ENCODE assay signal across 28 cellular contexts in the genomic region with DNA sequence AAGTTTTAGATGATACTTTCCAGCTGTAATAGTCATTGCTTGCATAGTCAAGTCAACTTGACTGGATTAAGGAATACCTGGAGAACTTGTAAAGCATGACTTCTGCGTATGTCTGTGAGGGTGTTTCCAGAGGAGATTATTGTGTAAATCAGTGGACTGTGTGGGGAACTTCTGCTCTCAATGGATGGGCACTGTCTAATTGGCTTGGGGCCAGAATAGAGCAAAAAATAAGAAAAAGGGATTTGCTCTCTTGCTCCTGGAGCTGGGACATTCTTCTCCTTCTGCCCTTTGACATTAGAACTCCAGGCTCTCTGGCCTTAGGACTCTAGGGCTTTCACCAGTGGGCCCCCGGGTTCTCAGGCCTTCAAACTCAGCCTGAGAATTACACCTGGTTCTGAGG. TPM values are rescaled to one million over a fixed set of nuclear protein-coding genes. Genes with fewer than 3 reads are reported as not detected.
"Had no signal": no experiment of that assay in that cellular context is flagged by ENCODE, and none has a peak within 500 bp of the region (broad histone marks: within the 10 kb centered on the region; RNA-seq: fewer than 3 reads in every experiment).

No MANE protein-coding gene starts in this region.

- H3K27me3 Mint-ChIP-seq: stimulated activated naive CD8-positive, alpha-beta T cell treated with anti-CD3 and anti-CD28 coated beads, Interleukin-15, Interleukin-2, amounts not matched to agents 100 ng/mL and 50 ng/mL, for 24 hours had no signal

- H3K9me3 Mint-ChIP-seq: stimulated activated effector memory CD8-positive, alpha-beta T cell treated with anti-CD3 and anti-CD28 coated beads, Interleukin-12 subunit alpha, Interleukin-12 subunit beta, amount 100 ng/mL, for 72 hours; stimulated activated naive CD8-positive, alpha-beta T cell treated with anti-CD3 and anti-CD28 coated beads, Interleukin-15, Interleukin-2, amounts not matched to agents 100 ng/mL and 50 ng/mL, for 24 hours had no signal

- H3K27ac Mint-ChIP-seq: mesothelial cell of epicardium; naive B cell; natural killer cell; nephron progenitor cell; neural progenitor cell; stimulated activated effector memory CD8-positive, alpha-beta T cell treated with anti-CD3 and anti-CD28 coated beads, Interleukin-12 subunit alpha, Interleukin-12 subunit beta, amount 100 ng/mL, for 72 hours; stimulated activated naive CD8-positive, alpha-beta T cell treated with anti-CD3 and anti-CD28 coated beads, Interleukin-15, Interleukin-2, amounts not matched to agents 100 ng/mL and 50 ng/mL, for 24 hours had no signal

- H3K9me3 ChIP-seq: left lung, neutrophil, sigmoid colon, suprapubic skin, thoracic aorta, tibial artery, vagina had no signal

- H3K4me3 Mint-ChIP-seq: mesothelial cell of epicardium; naive B cell; natural killer cell; nephron progenitor cell; neural progenitor cell; stimulated activated effector memory CD8-positive, alpha-beta T cell treated with anti-CD3 and anti-CD28 coated beads, Interleukin-12 subunit alpha, Interleukin-12 subunit beta, amount 100 ng/mL, for 72 hours; stimulated activated naive CD8-positive, alpha-beta T cell treated with anti-CD3 and anti-CD28 coated beads, Interleukin-15, Interleukin-2, amounts not matched to agents 100 ng/mL and 50 ng/mL, for 24 hours had no signal

- H3K36me3 Mint-ChIP-seq: neural progenitor cell; stimulated activated effector memory CD8-positive, alpha-beta T cell treated with anti-CD3 and anti-CD28 coated beads, Interleukin-12 subunit alpha, Interleukin-12 subunit beta, amount 100 ng/mL, for 72 hours had no signal

- DNase-seq: hippocampal formation; kidney glomerular epithelial cell; left cardiac atrium; left lung; mesendoderm; naive B cell; natural killer cell; nephron progenitor cell; occipital lobe; psoas muscle; sigmoid colon; small intestine; spleen; stimulated activated CD4-positive, alpha-beta T cell treated with anti-CD3 and anti-CD28 coated beads, Interleukin-4, amount 100 ng/mL, for 24 hours; stimulated activated naive CD4-positive, alpha-beta T cell; tibial artery; trophoblast cell had no signal

- H3K27ac ChIP-seq: left lung, neural progenitor cell, neutrophil, parathyroid adenoma, psoas muscle, sigmoid colon, spleen, suprapubic skin, thoracic aorta, tibial artery, vagina had no signal

- H3K27me3 ChIP-seq: left lung, neural progenitor cell, neutrophil, sigmoid colon, spleen, suprapubic skin, tibial artery, vagina had no signal

- ATAC-seq: left cardiac atrium; left lung; natural killer cell; psoas muscle; stimulated activated effector memory CD8-positive, alpha-beta T cell treated with anti-CD3 and anti-CD28 coated beads, Interleukin-12 subunit alpha, Interleukin-12 subunit beta, amount 100 ng/mL, for 72 hours had no signal

- H3K4me1 Mint-ChIP-seq: mesothelial cell of epicardium; naive B cell; nephron progenitor cell; neural progenitor cell; stimulated activated effector memory CD8-positive, alpha-beta T cell treated with anti-CD3 and anti-CD28 coated beads, Interleukin-12 subunit alpha, Interleukin-12 subunit beta, amount 100 ng/mL, for 72 hours had no signal

- H3K4me1 ChIP-seq: neural progenitor cell, parathyroid adenoma, psoas muscle, suprapubic skin, tibial artery had no signal

- H3K36me3 ChIP-seq: left lung, neural progenitor cell, neutrophil, sigmoid colon, spleen, suprapubic skin, thoracic aorta, tibial artery, vagina had no signal

- H3K4me3 ChIP-seq: left lung, lung, neural progenitor cell, psoas muscle, sigmoid colon, spleen, suprapubic skin, thoracic aorta, tibial artery, vagina had no signal

RNA-seq across cellular contexts. Expression of a gene that starts 33.1 kb away (rescaled TPM):
- total RNA-seq: osteocyte had no signal
